In the genomic region with DNA sequence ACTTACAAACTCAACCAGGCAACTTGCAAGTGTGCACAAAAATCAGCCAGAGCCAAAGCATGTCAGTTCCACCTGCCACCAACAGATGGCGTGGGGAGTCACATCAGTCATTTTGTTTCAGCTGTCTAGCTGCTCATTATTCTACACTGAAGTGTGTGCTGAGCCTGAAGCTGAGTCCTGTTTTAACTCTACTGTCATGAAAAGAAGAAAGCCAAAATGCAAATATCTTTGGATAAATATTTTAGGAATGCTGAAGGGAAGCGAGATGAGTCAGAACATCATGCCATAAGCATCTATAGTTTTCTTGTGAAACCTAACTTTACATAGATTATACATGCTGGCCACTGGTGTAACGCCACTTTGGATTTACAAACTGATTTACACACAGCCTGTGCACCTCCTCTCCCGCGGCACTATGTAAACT, we compare ENCODE assay signal across 8 cellular contexts.
DNase-seq lines count a peak whose midpoint lies in the region; ATAC-seq and TF ChIP-seq lines count a peak whose summit lies in the region.

No MANE protein-coding gene starts in this region.

- H3K27ac Mint-ChIP-seq in activated naive CD4-positive, alpha-beta T cell treated with anti-CD3 and anti-CD28 coated beads, Interleukin-2, amount 10 ng/mL, durations not matched to agents 7 days and 5 days, result no peak overlapping the region
- no peak overlapping the region for H3K27ac Mint-ChIP-seq in glutamatergic neuron (ENCODE audit: unreplicated experiment)

- no peaks in the 10 kb centered on the region for H3K9me3 ChIP-seq in upper lobe of right lung

- no peak overlapping the region for H3K27ac ChIP-seq in RWPE1
- H3K27ac ChIP-seq in upper lobe of right lung, result no peak overlapping the region

- no peaks in the 10 kb centered on the region for H3K27me3 ChIP-seq in upper lobe of right lung

- POLR2A ChIA-PET in RWPE1 (lab: Yijun Ruan, JAX; ENCODE audit: low non-redundant PET), result no interaction called here

- no peaks in the 10 kb centered on the region for H3K36me3 Mint-ChIP-seq in activated naive CD4-positive, alpha-beta T cell treated with anti-CD3 and anti-CD28 coated beads, Interleukin-2, amount 10 ng/mL, durations not matched to agents 7 days and 5 days
- no peaks in the 10 kb centered on the region for H3K36me3 Mint-ChIP-seq in glutamatergic neuron (ENCODE audit: unreplicated experiment)

- ATAC-seq in upper lobe of right lung (peak; percentile 94), HG02885 (IDR thresholded peaks at IDR 0.05; ENCODE audit: poor library complexity, unreplicated experiment) (no peak)

- H3K4me3 Mint-ChIP-seq in activated naive CD4-positive, alpha-beta T cell treated with anti-CD3 and anti-CD28 coated beads, Interleukin-2, amount 10 ng/mL, durations not matched to agents 7 days and 5 days, result no peak overlapping the region
- no peak overlapping the region for H3K4me3 Mint-ChIP-seq in glutamatergic neuron (ENCODE audit: unreplicated experiment)

- H3K4me3 ChIP-seq in upper lobe of right lung, result no peak overlapping the region

- TF ChIP-seq CTCF in RWPE1 (conservative IDR thresholded peaks at IDR 0.05; ENCODE audit: low read depth) (peak; percentile 95), glutamatergic neuron (IDR thresholded peaks at IDR 0.05; ENCODE audit: partially characterized antibody, unreplicated experiment) (peak; percentile 88), upper lobe of right lung (IDR thresholded peaks at IDR 0.05) (peak; percentile 93)

- H3K36me3 ChIP-seq in upper lobe of right lung, result peaks cover under 1% of the 10 kb centered on the region

- no peaks in the 10 kb centered on the region for H3K4me1 Mint-ChIP-seq in activated naive CD4-positive, alpha-beta T cell treated with anti-CD3 and anti-CD28 coated beads, Interleukin-2, amount 10 ng/mL, durations not matched to agents 7 days and 5 days
- no peaks in the 10 kb centered on the region for H3K4me1 Mint-ChIP-seq in glutamatergic neuron (ENCODE audit: low read depth, unreplicated experiment)

- intact Hi-C loops in posterior cingulate gyrus (cut with DNase I), result loop anchor here (1.0 kb wide), 2 partner anchors 96 to 176 kb away; no protein-coding TSS in a partner anchor
- intact Hi-C loops in upper lobe of right lung (cut with DNase I), result no loop called here

- H3K27me3 Mint-ChIP-seq in activated naive CD4-positive, alpha-beta T cell treated with anti-CD3 and anti-CD28 coated beads, Interleukin-2, amount 10 ng/mL, durations not matched to agents 7 days and 5 days, result no peaks in the 10 kb centered on the region
- no peaks in the 10 kb centered on the region for H3K27me3 Mint-ChIP-seq in glutamatergic neuron (ENCODE audit: unreplicated experiment)

- CTCF ChIA-PET in RWPE1 (lab: Yijun Ruan, JAX), result interaction anchor here (0.6 to 1.6 kb wide), 17 partner anchors 9 to 442 kb away, joined by 3 to 10 read pairs (median 4); no protein-coding TSS in a partner anchor
- CTCF ChIA-PET in activated naive CD4-positive, alpha-beta T cell treated with anti-CD3 and anti-CD28 coated beads, Interleukin-2, amount 10 ng/mL, durations not matched to agents 7 days and 5 days (lab: Charles Lee), result interaction anchor here (0.8 to 2.1 kb wide), 20 partner anchors 9 to 195 kb away, joined by 3 to 13 read pairs (median 4); a partner anchor contains a TSS

- H3K4me1 ChIP-seq in upper lobe of right lung, result no peaks in the 10 kb centered on the region

- peak; percentile 6 for DNase-seq in DMS 273 treated with DMSO at 0.1 percent for 48 hours (lab: John Stamatoyannopoulos, UW)
- DNase-seq in Kasumi-1 (lab: John Stamatoyannopoulos, UW), result peak; percentile 38 to 62
- peak; percentile 62 for DNase-seq in RWPE1 (ENCODE audit: low spot score)
- DNase-seq in activated naive CD4-positive, alpha-beta T cell treated with anti-CD3 and anti-CD28 coated beads, Interleukin-2, amount 10 ng/mL, durations not matched to agents 7 days and 5 days, result peak; percentile 77
- peak; percentile 84 for DNase-seq in glutamatergic neuron
- DNase-seq in posterior cingulate gyrus, result peak; percentile 70 to 97 (median 85)
- DNase-seq in upper lobe of right lung, result peak; percentile 70

- H3K9me3 Mint-ChIP-seq in activated naive CD4-positive, alpha-beta T cell treated with anti-CD3 and anti-CD28 coated beads, Interleukin-2, amount 10 ng/mL, durations not matched to agents 7 days and 5 days, result no peaks in the 10 kb centered on the region
- H3K9me3 Mint-ChIP-seq in glutamatergic neuron (ENCODE audit: unreplicated experiment), result no peaks in the 10 kb centered on the region

Comparison
In these comparisons a context has a peak if more than half of its experiments do, and no peak if none do; other contexts are left out.
1. DNase-seq: peak in every context shown above with its lines; median percentile 85 in posterior cingulate gyrus; 84 in glutamatergic neuron; 77 in activated naive CD4-positive, alpha-beta T cell treated with anti-CD3 and anti-CD28 coated beads, Interleukin-2, amount 10 ng/mL, durations not matched to agents 7 days and 5 days; 70 in upper lobe of right lung; 62 in RWPE1; 50 in Kasumi-1; 6 in DMS 273 treated with DMSO at 0.1 percent for 48 hours.